Comparison of ENCODE assay signal across 23 cellular contexts in the genomic region with DNA sequence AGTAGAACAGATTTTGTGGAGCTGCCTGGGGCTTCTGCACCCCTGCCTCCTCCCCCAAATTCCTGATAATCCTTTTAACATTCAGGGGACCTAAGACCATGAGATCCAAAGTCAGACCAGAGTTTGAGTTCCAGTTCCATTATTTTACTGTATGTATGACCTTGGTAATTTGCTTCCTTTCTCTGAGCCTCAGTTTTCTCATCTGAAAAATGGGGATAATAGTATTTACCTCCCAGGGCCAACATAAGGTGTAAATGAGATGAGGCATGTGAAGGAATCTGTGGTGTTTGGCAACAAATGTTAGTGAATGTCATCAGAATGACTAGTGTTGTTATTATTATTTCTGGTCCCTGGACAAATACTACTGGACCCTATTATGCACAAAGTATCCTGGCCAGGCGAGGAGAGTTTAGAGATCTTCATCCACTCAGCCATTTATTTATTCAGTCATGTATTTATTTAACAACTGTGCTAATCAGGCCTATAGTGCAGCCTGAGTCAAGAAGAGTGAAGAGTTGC. TPM values are rescaled to one million over a fixed set of nuclear protein-coding genes. Genes with fewer than 3 reads are reported as not detected.
A peak's percentile ranks its signal among the peaks of the same experiment; 100 is the strongest.
DNase-seq lines count a peak whose midpoint lies in the region; ATAC-seq and TF ChIP-seq lines count a peak whose summit lies in the region.
"Had no signal": no experiment of that assay in that cellular context is flagged by ENCODE, and none has a peak within 500 bp of the region (broad histone marks: within the 10 kb centered on the region; RNA-seq: fewer than 3 reads in every experiment).

No MANE protein-coding gene starts in this region.

- H3K27me3 ChIP-seq in left ventricle myocardium inferior (ENCODE audit: low read depth) (peaks cover 67% of the 10 kb centered on the region), gastrocnemius medialis (no peaks in the 10 kb centered on the region), tibial artery (peaks cover 0 to 59% of the 10 kb centered on the region in 2 donors)
- H3K27me3 ChIP-seq: BE2C; BLaER1 treated with 17β-estradiol and CSF1 and Interleukin-3, amounts not matched to agents 10 nM and 100 nM had no signal

- H3K9me3 ChIP-seq in left ventricle myocardium inferior (replicated peaks) = no peaks in the 10 kb centered on the region
- H3K9me3 ChIP-seq in gastrocnemius medialis = no peaks in the 10 kb centered on the region
- no peaks in the 10 kb centered on the region for H3K9me3 ChIP-seq in tibial artery
- H3K9me3 ChIP-seq: A549; BE2C; BLaER1 treated with 17β-estradiol and CSF1 and Interleukin-3, amounts not matched to agents 10 nM and 100 nM had no signal

- H3K4me3 ChIP-seq in left ventricle myocardium inferior = no peak overlapping the region
- H3K4me3 ChIP-seq in gastrocnemius medialis = no peak overlapping the region
- H3K4me3 ChIP-seq in tibial artery = no peak overlapping the region
- H3K4me3 ChIP-seq: A549; BLaER1 treated with 17β-estradiol and CSF1 and Interleukin-3, amounts not matched to agents 10 nM and 100 nM; GM12878; GM23338 had no signal

- POLR2A ChIA-PET in RWPE1 (lab: Yijun Ruan, JAX; ENCODE audit: low non-redundant PET) = no interaction called here

- DNase-seq in left ventricle myocardium inferior (no peak), left cardiac atrium (no peak), RWPE1 (ENCODE audit: low spot score) (no peak), gastrocnemius medialis (no peak), NCI-H2081 (lab: John Stamatoyannopoulos, UW) (no peak), tibial artery (no peak)
- DNase-seq: 8988T; ACHN; AML-193; CD4-positive, alpha-beta T cell; DMS 273 treated with DMSO at 0.1 percent for 48 hours; DMS79; EL; GDM1; H9 had no signal

- intact Hi-C loops in left ventricle myocardium inferior (cut with micrococcal nuclease) = no loop called here
- intact Hi-C loops in left cardiac atrium (cut with DNase I) = no loop called here
- intact Hi-C loops in gastrocnemius medialis (cut with DNase I; ENCODE audit: low total_unique reads) = loop anchor here (1.0 to 5.0 kb wide), 4 partner anchors 46 to 174 kb away; a partner anchor contains a TSS
- intact Hi-C loops in tibial artery (cut with DNase I; ENCODE audit: low total_unique reads) = no loop called here

- ATAC-seq in left cardiac atrium (no peak), gastrocnemius medialis (peak; percentile 60)
- ATAC-seq: A549, GM12878, HCT116 had no signal

- TF ChIP-seq POLR2A in gastrocnemius medialis (IDR thresholded peaks at IDR 0.05) = no peak

- H3K36me3 ChIP-seq in left ventricle myocardium inferior (no peaks in the 10 kb centered on the region), gastrocnemius medialis (no peaks in the 10 kb centered on the region), tibial artery (no peaks in the 10 kb centered on the region)
- H3K36me3 ChIP-seq: BE2C; BLaER1 treated with 17β-estradiol and CSF1 and Interleukin-3, amounts not matched to agents 10 nM and 100 nM had no signal

- in situ Hi-C loops in gastrocnemius medialis (cut with MboI; ENCODE audit: low sequenced_read_pairs in 4 of 4) = no loop called here

- CTCF ChIA-PET in RWPE1 (lab: Yijun Ruan, JAX) = interaction anchor here (0.9 to 1.6 kb wide), 3 partner anchors 88 to 203 kb away, joined by 3 to 5 read pairs (median 4); no protein-coding TSS in a partner anchor

- H3K4me1 ChIP-seq in left ventricle myocardium inferior (no peaks in the 10 kb centered on the region), gastrocnemius medialis (peaks cover 10 to 19% of the 10 kb centered on the region in 2 donors), tibial artery (no peaks in the 10 kb centered on the region)
- H3K4me1 ChIP-seq: A549 had no signal

- TF ChIP-seq CTCF in left ventricle myocardium inferior (IDR thresholded peaks at IDR 0.05; ENCODE audit: borderline replicate concordance) (no peak), RWPE1 (conservative IDR thresholded peaks at IDR 0.05; ENCODE audit: low read depth) (no peak), gastrocnemius medialis (IDR thresholded peaks at IDR 0.05 in 4 of 5, conservative IDR thresholded peaks at IDR 0.05 in 1 of 5) (no peak), tibial artery (IDR thresholded peaks at IDR 0.05) (no peak)

- H3K27ac ChIP-seq in left ventricle myocardium inferior (replicated peaks) = peak overlapping the region; percentile 8
- peak overlapping the region; percentile 46 for H3K27ac ChIP-seq in RWPE1
- peak overlapping the region; percentile 77 to 92 (median 84) for H3K27ac ChIP-seq in gastrocnemius medialis
- no peak overlapping the region for H3K27ac ChIP-seq in tibial artery
- H3K27ac ChIP-seq: A549; BLaER1 treated with 17β-estradiol and CSF1 and Interleukin-3, amounts not matched to agents 10 nM and 100 nM had no signal

RNA-seq across cellular contexts. Expression of a gene that starts 47.3 kb away (rescaled TPM):
- total RNA-seq in left ventricle myocardium inferior (2.3 TPM), left cardiac atrium (1 to 10 TPM; 5.8 to 5.9 TPM), gastrocnemius medialis (1 to 10 TPM in 1 of 4 donors, under 1 TPM in 3; 0.26 to 1.2 (median 0.35) TPM)
- total RNA-seq: CD4-positive, alpha-beta T cell; CD8-positive, alpha-beta memory T cell; GM12878; H4; H9 had no signal

Comparison
In these comparisons a context has a peak if more than half of its experiments do, and no peak if none do; other contexts are left out.
1. H3K27ac ChIP-seq: peak in left ventricle myocardium inferior (single experiment), RWPE1 (single experiment) and gastrocnemius medialis (4 of 4); none in tibial artery (0 of 2).
2. ATAC-seq: peak in gastrocnemius medialis (2 of 2); none in left cardiac atrium (0 of 2).